ENCODE assay signal across 1 cellular context in the genomic region with DNA sequence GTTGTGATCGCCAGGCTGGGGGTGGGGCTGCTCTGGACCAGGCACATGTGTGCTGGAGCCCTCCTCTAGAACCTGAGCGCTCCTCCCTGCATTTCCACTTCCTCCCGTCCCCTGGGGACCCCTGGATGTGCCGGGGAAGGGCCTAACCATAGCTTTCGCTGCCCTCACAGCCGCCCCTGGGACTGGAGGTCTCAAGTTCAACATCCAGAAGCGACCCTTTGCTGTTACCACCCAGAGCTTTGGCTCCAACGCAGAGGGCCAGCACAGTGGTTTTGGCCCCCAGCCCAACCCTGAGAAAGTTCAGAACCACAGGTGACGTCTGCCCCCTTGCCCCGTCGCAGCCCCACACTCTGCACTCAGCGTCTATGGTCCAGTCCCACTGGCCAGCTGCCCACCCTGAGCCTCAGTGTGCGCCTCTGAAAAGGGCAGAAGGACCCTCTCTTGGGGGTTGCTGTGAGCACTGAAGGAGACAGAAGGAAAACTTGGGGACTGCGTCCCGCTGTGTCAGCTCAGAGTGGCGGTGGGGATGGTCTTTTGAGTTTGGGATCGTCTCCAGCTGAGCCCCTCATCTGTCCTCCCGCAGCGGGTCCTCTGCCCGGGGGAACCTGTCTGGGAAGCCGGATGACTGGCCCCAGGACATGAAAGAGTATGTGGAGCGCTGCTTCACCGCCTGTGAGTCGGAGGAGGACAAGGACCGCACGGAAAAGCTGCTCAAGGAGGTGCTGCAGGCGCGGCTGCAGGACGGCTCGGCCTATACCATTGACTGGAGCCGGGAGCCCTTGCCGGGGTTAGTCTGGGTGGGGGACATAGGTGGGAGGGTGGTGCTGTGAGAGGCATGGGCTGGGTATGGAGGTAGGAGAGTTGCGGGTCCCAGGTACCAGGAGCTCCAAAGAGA.
TF ChIP-seq lines count a peak whose summit lies in the region.

No MANE protein-coding gene starts in this region.

TF ChIP-seq in HepG2, 621 proteins besides CTCF, POLR2A, EP300 and RAD21:
- TF ChIP-seq, protein P1, sequence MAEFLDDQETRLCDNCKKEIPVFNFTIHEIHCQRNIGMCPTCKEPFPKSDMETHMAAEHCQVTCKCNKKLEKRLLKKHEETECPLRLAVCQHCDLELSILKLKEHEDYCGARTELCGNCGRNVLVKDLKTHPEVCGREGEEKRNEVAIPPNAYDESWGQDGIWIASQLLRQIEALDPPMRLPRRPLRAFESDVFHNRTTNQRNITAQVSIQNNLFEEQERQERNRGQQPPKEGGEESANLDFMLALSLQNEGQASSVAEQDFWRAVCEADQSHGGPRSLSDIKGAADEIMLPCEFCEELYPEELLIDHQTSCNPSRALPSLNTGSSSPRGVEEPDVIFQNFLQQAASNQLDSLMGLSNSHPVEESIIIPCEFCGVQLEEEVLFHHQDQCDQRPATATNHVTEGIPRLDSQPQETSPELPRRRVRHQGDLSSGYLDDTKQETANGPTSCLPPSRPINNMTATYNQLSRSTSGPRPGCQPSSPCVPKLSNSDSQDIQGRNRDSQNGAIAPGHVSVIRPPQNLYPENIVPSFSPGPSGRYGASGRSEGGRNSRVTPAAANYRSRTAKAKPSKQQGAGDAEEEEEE (CRISPR knock-in tag; IDR thresholded peaks at IDR 0.05; ENCODE audit: borderline replicate concordance) = no peak
- TF ChIP-seq MAFG (CRISPR knock-in tag; IDR thresholded peaks at IDR 0.05) (no peak), ZNF225 (CRISPR knock-in tag; IDR thresholded peaks at IDR 0.05) (no peak), EEA1 (CRISPR knock-in tag; IDR thresholded peaks at IDR 0.05; ENCODE audit: borderline replicate concordance) (no peak), RBFOX2 (IDR thresholded peaks at IDR 0.05; ENCODE audit: low read depth, low read length) (peak; percentile 29; the same call in 1 of the 2 replicates), KLF9 (CRISPR knock-in tag; IDR thresholded peaks at IDR 0.05; ENCODE audit: low read depth) (no peak), ZNF33B (CRISPR knock-in tag; IDR thresholded peaks at IDR 0.05) (no peak), AGO2 (optimal IDR thresholded peaks at IDR 0.05; ENCODE audit: low read depth, low read length) (peak; percentile 48), KDM3A (CRISPR knock-in tag; IDR thresholded peaks at IDR 0.05; ENCODE audit: low read depth) (no peak)
- TF ChIP-seq, protein P2, sequence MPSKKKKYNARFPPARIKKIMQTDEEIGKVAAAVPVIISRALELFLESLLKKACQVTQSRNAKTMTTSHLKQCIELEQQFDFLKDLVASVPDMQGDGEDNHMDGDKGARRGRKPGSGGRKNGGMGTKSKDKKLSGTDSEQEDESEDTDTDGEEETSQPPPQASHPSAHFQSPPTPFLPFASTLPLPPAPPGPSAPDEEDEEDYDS (CRISPR knock-in tag; IDR thresholded peaks at IDR 0.05) = no peak
- TF ChIP-seq, protein P3, sequence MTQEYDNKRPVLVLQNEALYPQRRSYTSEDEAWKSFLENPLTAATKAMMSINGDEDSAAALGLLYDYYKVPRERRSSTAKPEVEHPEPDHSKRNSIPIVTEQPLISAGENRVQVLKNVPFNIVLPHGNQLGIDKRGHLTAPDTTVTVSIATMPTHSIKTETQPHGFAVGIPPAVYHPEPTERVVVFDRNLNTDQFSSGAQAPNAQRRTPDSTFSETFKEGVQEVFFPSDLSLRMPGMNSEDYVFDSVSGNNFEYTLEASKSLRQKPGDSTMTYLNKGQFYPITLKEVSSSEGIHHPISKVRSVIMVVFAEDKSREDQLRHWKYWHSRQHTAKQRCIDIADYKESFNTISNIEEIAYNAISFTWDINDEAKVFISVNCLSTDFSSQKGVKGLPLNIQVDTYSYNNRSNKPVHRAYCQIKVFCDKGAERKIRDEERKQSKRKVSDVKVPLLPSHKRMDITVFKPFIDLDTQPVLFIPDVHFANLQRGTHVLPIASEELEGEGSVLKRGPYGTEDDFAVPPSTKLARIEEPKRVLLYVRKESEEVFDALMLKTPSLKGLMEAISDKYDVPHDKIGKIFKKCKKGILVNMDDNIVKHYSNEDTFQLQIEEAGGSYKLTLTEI (CRISPR knock-in tag; conservative IDR thresholded peaks at IDR 0.05) = no peak
